ENCODE assay signal across 8 cellular contexts in the genomic region with DNA sequence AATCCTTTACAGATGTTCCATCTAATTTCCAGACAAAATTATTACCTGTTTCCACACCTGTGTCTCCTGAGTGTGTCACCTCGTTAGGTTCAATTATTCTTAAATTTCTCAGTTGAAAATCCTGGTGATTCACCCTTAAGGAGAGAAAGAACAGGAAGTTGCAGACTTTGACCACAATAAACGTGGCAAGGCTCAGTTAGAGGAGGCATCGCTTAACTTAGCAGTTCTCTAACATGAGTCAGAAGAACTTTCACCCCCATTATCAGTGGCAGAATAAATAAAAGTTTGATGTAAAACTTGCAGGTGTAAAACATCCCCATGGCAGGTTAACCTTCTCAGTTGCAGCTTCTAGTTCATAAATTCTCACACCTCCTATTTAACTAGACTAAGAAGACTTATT. TPM values are rescaled to one million over a fixed set of nuclear protein-coding genes. Genes with fewer than 3 reads are reported as not detected.
A peak's percentile ranks its signal among the peaks of the same experiment; 100 is the strongest.
DNase-seq lines count a peak whose midpoint lies in the region; ATAC-seq and TF ChIP-seq lines count a peak whose summit lies in the region.

No MANE protein-coding gene starts in this region.

- H3K9me3 ChIP-seq in upper lobe of right lung = no peaks in the 10 kb centered on the region

- in situ Hi-C loops in KBM-7 (cut with MboI; ENCODE audit: low pct_unique_long_range_greater_than_20kb, low sequenced_read_pairs) = no loop called here

- TF ChIP-seq CTCF in upper lobe of right lung (IDR thresholded peaks at IDR 0.05) = no peak

- H3K4me1 ChIP-seq in upper lobe of right lung = peaks cover 10% of the 10 kb centered on the region

- intact Hi-C loops in upper lobe of right lung (cut with DNase I) = no loop called here

- no peak overlapping the region for H3K4me3 ChIP-seq in upper lobe of right lung

- peaks cover 18% of the 10 kb centered on the region for H3K36me3 ChIP-seq in upper lobe of right lung

- ATAC-seq in GM18861 (IDR thresholded peaks at IDR 0.05; ENCODE audit: unreplicated experiment) = peak; percentile 27
- peak; percentile 83 for ATAC-seq in upper lobe of right lung
- no peak for ATAC-seq in HG03521 (IDR thresholded peaks at IDR 0.05; ENCODE audit: unreplicated experiment)

- peak; percentile 78 for DNase-seq in KBM-7
- DNase-seq in activated CD4-positive, alpha-beta T cell treated with anti-CD3 and anti-CD28 coated beads, Interleukin-2, amount 50 U/mL, for 1 hour = peak; percentile 23
- DNase-seq in glomerular visceral epithelial cell (ENCODE audit: extremely low spot score) = peak; percentile 74
- DNase-seq in upper lobe of right lung = no peak
- DNase-seq in hypothalamus (lab: John Stamatoyannopoulos, UW) = no peak
- DNase-seq in NCI-H1930 (lab: John Stamatoyannopoulos, UW) = no peak

- no peaks in the 10 kb centered on the region for H3K27me3 ChIP-seq in upper lobe of right lung

- no peak overlapping the region for H3K27ac ChIP-seq in upper lobe of right lung

RNA-seq across cellular contexts. Expression of gene XPNPEP1, which starts 8.3 kb away (rescaled TPM):
- total RNA-seq in upper lobe of right lung = 45.2 TPM

Comparison
In these comparisons a context has a peak if more than half of its experiments do, and no peak if none do; other contexts are left out.
1. DNase-seq: peak in KBM-7 (single experiment), activated CD4-positive, alpha-beta T cell treated with anti-CD3 and anti-CD28 coated beads, Interleukin-2, amount 50 U/mL, for 1 hour (single experiment) and glomerular visceral epithelial cell (single experiment); none in upper lobe of right lung (single experiment), hypothalamus (0 of 51) and NCI-H1930 (0 of 2).